In genomic region chr18:9106094-9106493, GRCh38 we compare ENCODE assay signal across 8 cellular contexts. TPM values are rescaled to one million over a fixed set of nuclear protein-coding genes. Genes with fewer than 3 reads are reported as not detected.
DNase-seq lines count a peak whose midpoint lies in the region; ATAC-seq and TF ChIP-seq lines count a peak whose summit lies in the region.

No MANE protein-coding gene starts in this region.

- no peaks in the 10 kb centered on the region for H3K9me2 ChIP-seq in GM23338 (ENCODE audit: insufficient read depth)

- H3K27ac ChIP-seq in GM23338 (ENCODE audit: low read depth) (peak overlapping the region; percentile 61; the same call in 1 of the 2 replicates), VCaP (peak overlapping the region; percentile 98), esophagus squamous epithelium (peak overlapping the region in 3 of 4 donors; percentile 91 to 97 (median 92)), sigmoid colon (peak overlapping the region; percentile 32 to 96 (median 94))

- H3K4me3 ChIP-seq in GM23338, result peak overlapping the region; percentile 81
- peak overlapping the region; percentile 0 to 75 (median 36) for H3K4me3 ChIP-seq in esophagus squamous epithelium
- H3K4me3 ChIP-seq in sigmoid colon, result peak overlapping the region in 1 of 4 donors; percentile 80

- peak overlapping the region; percentile 53 for H3K27ac Mint-ChIP-seq in GM23338

- H3K27me3 ChIP-seq in GM23338 (ENCODE audit: insufficient read depth), result no peaks in the 10 kb centered on the region
- H3K27me3 ChIP-seq in esophagus squamous epithelium, result no peaks in the 10 kb centered on the region
- H3K27me3 ChIP-seq in sigmoid colon, result no peaks in the 10 kb centered on the region

- no peaks in the 10 kb centered on the region for H3K27me3 Mint-ChIP-seq in GM23338 (ENCODE audit: insufficient read depth, low read depth, poor library complexity)

- DNase-seq in GM23338 (ENCODE audit: low spot score) (no peak), esophagus squamous epithelium (lab: John Stamatoyannopoulos, UW) (no peak), sigmoid colon (no peak), H4 (ENCODE audit: low spot score) (no peak), NCI-H1092 (lab: John Stamatoyannopoulos, UW) (no peak)

- H3F3A ChIP-seq in GM23338 (replicated peaks; ENCODE audit: low read depth), result no peaks in the 10 kb centered on the region

- peaks cover 85% of the 10 kb centered on the region for H3K79me2 ChIP-seq in GM23338 (replicated peaks; ENCODE audit: insufficient read depth)

- no peaks in the 10 kb centered on the region for H3K36me3 ChIP-seq in GM23338 (ENCODE audit: insufficient read depth)
- no peaks in the 10 kb centered on the region for H3K36me3 ChIP-seq in esophagus squamous epithelium
- no peaks in the 10 kb centered on the region for H3K36me3 ChIP-seq in sigmoid colon

- H3K4me1 Mint-ChIP-seq in GM23338, result peaks cover 67% of the 10 kb centered on the region

- peak overlapping the region; percentile 95 for H3K4me3 Mint-ChIP-seq in GM23338

- no peak for TF ChIP-seq POLR2A in esophagus squamous epithelium (IDR thresholded peaks at IDR 0.05)
- no peak for TF ChIP-seq POLR2A in sigmoid colon (IDR thresholded peaks at IDR 0.05)

- intact Hi-C loops in esophagus squamous epithelium (cut with DNase I), result no loop called here
- intact Hi-C loops in sigmoid colon (cut with DNase I), result no loop called here

- peaks cover 14% of the 10 kb centered on the region; the same call in 2 of the 3 replicates for H3K36me3 Mint-ChIP-seq in GM23338 (ENCODE audit: low read depth)

- 8 to 29% methylated on average over 1 of the region's 1 CpG for WGBS in esophagus squamous epithelium, 2 donors
- WGBS in sigmoid colon, 2 donors, result 56 to 58% methylated on average over 1 of the region's 1 CpG

- peaks cover 28% of the 10 kb centered on the region for H4K20me1 ChIP-seq in GM23338 (replicated peaks; ENCODE audit: insufficient read depth)

- no peaks in the 10 kb centered on the region for H3K9me3 ChIP-seq in esophagus squamous epithelium
- no peaks in the 10 kb centered on the region for H3K9me3 ChIP-seq in sigmoid colon

- no peak for TF ChIP-seq EP300 in sigmoid colon (IDR thresholded peaks at IDR 0.05)

- H3K9me3 Mint-ChIP-seq in GM23338, result no peaks in the 10 kb centered on the region

- no peak overlapping the region for H2AFZ ChIP-seq in GM23338

- peak overlapping the region; percentile 88 for H3K4me2 ChIP-seq in GM23338

- no peak for TF ChIP-seq CTCF in GM23338 (conservative IDR thresholded peaks at IDR 0.05; ENCODE audit: low read depth in 2 of 2)
- TF ChIP-seq CTCF in VCaP (conservative IDR thresholded peaks at IDR 0.05), result no peak
- TF ChIP-seq CTCF in esophagus squamous epithelium (IDR thresholded peaks at IDR 0.05), result no peak
- TF ChIP-seq CTCF in sigmoid colon (IDR thresholded peaks at IDR 0.05), result no peak

- ATAC-seq in GM23338, result no peak
- no peak for ATAC-seq in HG02623 (IDR thresholded peaks at IDR 0.05; ENCODE audit: unreplicated experiment)
- no peak for ATAC-seq in HG03175 (IDR thresholded peaks at IDR 0.05; ENCODE audit: unreplicated experiment)

- H3K4me1 ChIP-seq in GM23338 (ENCODE audit: insufficient read depth) (peaks cover 71% of the 10 kb centered on the region), esophagus squamous epithelium (peaks cover 53 to 87% (median 66%) of the 10 kb centered on the region in 3 donors), sigmoid colon (peaks cover 0 to 86% (median 80%) of the 10 kb centered on the region in 4 donors)

TF ChIP-seq in GM23338, 12 proteins besides CTCF, POLR2A, EP300 and RAD21 (continues in another document):
- TF ChIP-seq, protein P1, sequence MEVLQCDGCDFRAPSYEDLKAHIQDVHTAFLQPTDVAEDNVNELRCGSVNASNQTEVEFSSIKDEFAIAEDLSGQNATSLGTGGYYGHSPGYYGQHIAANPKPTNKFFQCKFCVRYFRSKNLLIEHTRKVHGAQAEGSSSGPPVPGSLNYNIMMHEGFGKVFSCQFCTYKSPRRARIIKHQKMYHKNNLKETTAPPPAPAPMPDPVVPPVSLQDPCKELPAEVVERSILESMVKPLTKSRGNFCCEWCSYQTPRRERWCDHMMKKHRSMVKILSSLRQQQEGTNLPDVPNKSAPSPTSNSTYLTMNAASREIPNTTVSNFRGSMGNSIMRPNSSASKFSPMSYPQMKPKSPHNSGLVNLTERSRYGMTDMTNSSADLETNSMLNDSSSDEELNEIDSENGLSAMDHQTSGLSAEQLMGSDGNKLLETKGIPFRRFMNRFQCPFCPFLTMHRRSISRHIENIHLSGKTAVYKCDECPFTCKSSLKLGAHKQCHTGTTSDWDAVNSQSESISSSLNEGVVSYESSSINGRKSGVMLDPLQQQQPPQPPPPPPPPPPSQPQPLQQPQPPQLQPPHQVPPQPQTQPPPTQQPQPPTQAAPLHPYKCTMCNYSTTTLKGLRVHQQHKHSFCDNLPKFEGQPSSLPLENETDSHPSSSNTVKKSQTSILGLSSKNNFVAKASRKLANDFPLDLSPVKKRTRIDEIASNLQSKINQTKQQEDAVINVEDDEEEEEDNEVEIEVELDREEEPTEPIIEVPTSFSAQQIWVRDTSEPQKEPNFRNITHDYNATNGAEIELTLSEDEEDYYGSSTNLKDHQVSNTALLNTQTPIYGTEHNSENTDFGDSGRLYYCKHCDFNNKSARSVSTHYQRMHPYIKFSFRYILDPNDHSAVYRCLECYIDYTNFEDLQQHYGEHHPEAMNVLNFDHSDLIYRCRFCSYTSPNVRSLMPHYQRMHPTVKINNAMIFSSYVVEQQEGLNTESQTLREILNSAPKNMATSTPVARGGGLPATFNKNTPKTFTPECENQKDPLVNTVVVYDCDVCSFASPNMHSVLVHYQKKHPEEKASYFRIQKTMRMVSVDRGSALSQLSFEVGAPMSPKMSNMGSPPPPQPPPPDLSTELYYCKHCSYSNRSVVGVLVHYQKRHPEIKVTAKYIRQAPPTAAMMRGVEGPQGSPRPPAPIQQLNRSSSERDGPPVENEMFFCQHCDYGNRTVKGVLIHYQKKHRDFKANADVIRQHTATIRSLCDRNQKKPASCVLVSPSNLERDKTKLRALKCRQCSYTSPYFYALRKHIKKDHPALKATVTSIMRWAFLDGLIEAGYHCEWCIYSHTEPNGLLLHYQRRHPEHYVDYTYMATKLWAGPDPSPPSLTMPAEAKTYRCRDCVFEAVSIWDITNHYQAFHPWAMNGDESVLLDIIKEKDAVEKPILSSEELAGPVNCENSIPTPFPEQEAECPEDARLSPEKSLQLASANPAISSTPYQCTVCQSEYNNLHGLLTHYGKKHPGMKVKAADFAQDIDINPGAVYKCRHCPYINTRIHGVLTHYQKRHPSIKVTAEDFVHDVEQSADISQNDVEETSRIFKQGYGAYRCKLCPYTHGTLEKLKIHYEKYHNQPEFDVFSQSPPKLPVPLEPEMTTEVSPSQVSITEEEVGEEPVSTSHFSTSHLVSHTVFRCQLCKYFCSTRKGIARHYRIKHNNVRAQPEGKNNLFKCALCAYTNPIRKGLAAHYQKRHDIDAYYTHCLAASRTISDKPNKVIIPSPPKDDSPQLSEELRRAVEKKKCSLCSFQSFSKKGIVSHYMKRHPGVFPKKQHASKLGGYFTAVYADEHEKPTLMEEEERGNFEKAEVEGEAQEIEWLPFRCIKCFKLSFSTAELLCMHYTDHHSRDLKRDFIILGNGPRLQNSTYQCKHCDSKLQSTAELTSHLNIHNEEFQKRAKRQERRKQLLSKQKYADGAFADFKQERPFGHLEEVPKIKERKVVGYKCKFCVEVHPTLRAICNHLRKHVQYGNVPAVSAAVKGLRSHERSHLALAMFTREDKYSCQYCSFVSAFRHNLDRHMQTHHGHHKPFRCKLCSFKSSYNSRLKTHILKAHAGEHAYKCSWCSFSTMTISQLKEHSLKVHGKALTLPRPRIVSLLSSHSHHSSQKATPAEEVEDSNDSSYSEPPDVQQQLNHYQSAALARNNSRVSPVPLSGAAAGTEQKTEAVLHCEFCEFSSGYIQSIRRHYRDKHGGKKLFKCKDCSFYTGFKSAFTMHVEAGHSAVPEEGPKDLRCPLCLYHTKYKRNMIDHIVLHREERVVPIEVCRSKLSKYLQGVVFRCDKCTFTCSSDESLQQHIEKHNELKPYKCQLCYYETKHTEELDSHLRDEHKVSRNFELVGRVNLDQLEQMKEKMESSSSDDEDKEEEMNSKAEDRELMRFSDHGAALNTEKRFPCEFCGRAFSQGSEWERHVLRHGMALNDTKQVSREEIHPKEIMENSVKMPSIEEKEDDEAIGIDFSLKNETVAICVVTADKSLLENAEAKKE (CRISPR knock-in tag; IDR thresholded peaks at IDR 0.05), result no peak
- no peak for TF ChIP-seq POLR2AphosphoS5 (IDR thresholded peaks at IDR 0.05; ENCODE audit: low read depth)
- no peak for TF ChIP-seq NANOG (IDR thresholded peaks at IDR 0.05; ENCODE audit: borderline replicate concordance)

RNA-seq across cellular contexts. Expression of gene NDUFV2, which starts 3.6 kb away (rescaled TPM):
- 157 and 169 TPM in 2 replicates for total RNA-seq in GM23338 (2014; rRNA removed; shearing (Covaris generic))
- polyA plus RNA-seq in GM23338 (2016; fragmentation: Nextera tagmentation; extraction: Ambion mirVana), result 535 and 577 TPM in 2 replicates
- 100 to 1,000 TPM in 3 of 4 donors, 10 to 100 TPM in 1; 96.5 to 150 (median 110) TPM for total RNA-seq in esophagus squamous epithelium
- total RNA-seq in sigmoid colon, result 100 to 1,000 TPM in 3 of 4 donors, 10 to 100 TPM in 1; 81.3 to 131 (median 115) TPM
- polyA plus RNA-seq in sigmoid colon, result 100 to 1,000 TPM; 207 to 339 (median 246) TPM
- 203 and 236 TPM in 2 replicates for total RNA-seq in H4 (2014; rRNA removed; shearing (Covaris generic))

RNA-seq across cellular contexts. Expression of gene ANKRD12, which starts 30.5 kb away (rescaled TPM):
- 17.2 and 23.9 TPM in 2 replicates for total RNA-seq in GM23338 (2014; rRNA removed; shearing (Covaris generic))
- polyA plus RNA-seq in GM23338 (2016; fragmentation: Nextera tagmentation; extraction: Ambion mirVana) (57.9 and 92.4 TPM in 2 replicates), sigmoid colon (10 to 100 TPM in 1 of 3 donors, 1 to 10 TPM in 2; 5.1 to 11.4 (median 7.2) TPM)
- total RNA-seq in esophagus squamous epithelium (10 to 100 TPM; 13.0 to 60.3 (median 23.4) TPM), sigmoid colon (100 to 1,000 TPM in 2 of 4 donors, 10 to 100 TPM in 2; 88.5 to 132 (median 102) TPM)
- 5.1 and 14.1 TPM in 2 replicates for total RNA-seq in H4 (2014; rRNA removed; shearing (Covaris generic))
